ENCODE assay signal across 11 cellular contexts in genomic region chr22:31177420-31178162, GRCh38. TPM values are rescaled to one million over a fixed set of nuclear protein-coding genes. Genes with fewer than 3 reads are reported as not detected.
DNase-seq lines count a peak whose midpoint lies in the region; ATAC-seq and TF ChIP-seq lines count a peak whose summit lies in the region.
"Had no signal": no experiment of that assay in that cellular context is flagged by ENCODE, and none has a peak within 500 bp of the region (broad histone marks: within the 10 kb centered on the region; RNA-seq: fewer than 3 reads in every experiment).

No MANE protein-coding gene starts in this region.

- no peak overlapping the region for H3K27ac Mint-ChIP-seq in activated CD8-positive, alpha-beta T cell treated with anti-CD3 and anti-CD28 coated beads for 36 hours
- H3K27ac Mint-ChIP-seq: T-cell had no signal

- H3K9me3 Mint-ChIP-seq in activated CD8-positive, alpha-beta T cell treated with anti-CD3 and anti-CD28 coated beads for 36 hours, result peaks cover 2% of the 10 kb centered on the region

- H3K4me2 ChIP-seq in skeletal muscle satellite cell (ENCODE audit: low read length), result peak overlapping the region; percentile 26

- POLR2A ChIA-PET in activated CD8-positive, alpha-beta T cell treated with anti-CD3 and anti-CD28 coated beads for 36 hours (lab: Charles Lee), result interaction anchor here (1.2 kb wide), 2 partner anchors 30 to 36 kb away, joined by 3 read pairs; no protein-coding TSS in a partner anchor

- peaks cover 26% of the 10 kb centered on the region for H3K4me1 Mint-ChIP-seq in activated CD8-positive, alpha-beta T cell treated with anti-CD3 and anti-CD28 coated beads for 36 hours (ENCODE audit: low read depth)

- H3K9ac ChIP-seq in skeletal muscle satellite cell (ENCODE audit: low read depth, low read length), result peak overlapping the region; percentile 59

- peaks cover 10% of the 10 kb centered on the region for H3K36me3 Mint-ChIP-seq in activated CD8-positive, alpha-beta T cell treated with anti-CD3 and anti-CD28 coated beads for 36 hours (ENCODE audit: low read depth)

- H3K9me3 ChIP-seq in RWPE2 (ENCODE audit: severe bottlenecking) (no peaks in the 10 kb centered on the region), skeletal muscle satellite cell (replicated peaks; ENCODE audit: low read length) (no peaks in the 10 kb centered on the region)

- intact Hi-C loops in activated CD8-positive, alpha-beta T cell treated with anti-CD3 and anti-CD28 coated beads for 36 hours (cut with micrococcal nuclease), result no loop called here

- peak; percentile 77 for ATAC-seq in RWPE2 (ENCODE audit: low read depth)
- ATAC-seq in GM21515 (IDR thresholded peaks at IDR 0.05; ENCODE audit: unreplicated experiment), result no peak
- no peak for ATAC-seq in activated CD8-positive, alpha-beta T cell treated with anti-CD3 and anti-CD28 coated beads for 36 hours
- ATAC-seq: T-cell had no signal

- H3K4me3 Mint-ChIP-seq in activated CD8-positive, alpha-beta T cell treated with anti-CD3 and anti-CD28 coated beads for 36 hours, result no peak overlapping the region
- H3K4me3 Mint-ChIP-seq: T-cell had no signal

- H3K4me3 ChIP-seq in RWPE2 (ENCODE audit: severe bottlenecking) (no peak overlapping the region), skeletal muscle satellite cell (ENCODE audit: low read length) (no peak overlapping the region)

- H3K4me1 ChIP-seq in RWPE2 (ENCODE audit: insufficient read depth, poor library complexity, severe bottlenecking) (peaks cover 55% of the 10 kb centered on the region), skeletal muscle satellite cell (ENCODE audit: control insufficient read depth, insufficient read depth, low read length) (peaks cover 51% of the 10 kb centered on the region)

- H3K27me3 ChIP-seq in RWPE2 (ENCODE audit: insufficient read depth, poor library complexity, severe bottlenecking), result no peaks in the 10 kb centered on the region
- H3K27me3 ChIP-seq in skeletal muscle satellite cell (ENCODE audit: control insufficient read depth, insufficient read depth, low read length), result no peaks in the 10 kb centered on the region

- DNase-seq in GM04504 (ENCODE audit: low read depth), result peak; percentile 82
- DNase-seq in RWPE2 (ENCODE audit: low spot score), result peak; percentile 93
- DNase-seq in fibroblast of peridontal ligament (ENCODE audit: extremely low read depth), result peak; percentile 94
- no peak for DNase-seq in germinal center (ENCODE audit: low spot score)
- DNase-seq in GM19240 (ENCODE audit: insufficient read length, low spot score), result no peak
- no peak for DNase-seq in activated CD8-positive, alpha-beta T cell treated with anti-CD3 and anti-CD28 coated beads for 36 hours
- DNase-seq: NCI-H1436, T-cell had no signal

- CTCF ChIA-PET in activated CD8-positive, alpha-beta T cell treated with anti-CD3 and anti-CD28 coated beads for 36 hours (lab: Charles Lee), result interaction anchor here (0.9 to 1.5 kb wide), 2 partner anchors 50 to 95 kb away, joined by 3 to 4 read pairs; no protein-coding TSS in a partner anchor

- no peaks in the 10 kb centered on the region for H3K27me3 Mint-ChIP-seq in activated CD8-positive, alpha-beta T cell treated with anti-CD3 and anti-CD28 coated beads for 36 hours
- H3K27me3 Mint-ChIP-seq: T-cell had no signal

- peak overlapping the region; percentile 97 for H3K27ac ChIP-seq in RWPE2 (ENCODE audit: poor library complexity, severe bottlenecking)

- peaks cover 24% of the 10 kb centered on the region for H3K36me3 ChIP-seq in RWPE2 (ENCODE audit: low read depth)
- peaks cover 15% of the 10 kb centered on the region for H3K36me3 ChIP-seq in skeletal muscle satellite cell (ENCODE audit: insufficient read depth, low read length)

- TF ChIP-seq CTCF in RWPE2 (IDR thresholded peaks at IDR 0.05; ENCODE audit: poor library complexity, severe bottlenecking), result no peak
- TF ChIP-seq CTCF in activated CD8-positive, alpha-beta T cell treated with anti-CD3 and anti-CD28 coated beads for 36 hours (IDR thresholded peaks at IDR 0.05), result no peak

RNA-seq across cellular contexts. Expression of gene RNF185, which starts 17.6 kb away (rescaled TPM):
- 23.6 and 28.0 TPM in 2 replicates for total RNA-seq in skeletal muscle satellite cell (2012; rRNA removed)
- 10 to 100 TPM; 14.3 to 14.6 TPM for total RNA-seq in activated CD8-positive, alpha-beta T cell treated with anti-CD3 and anti-CD28 coated beads for 36 hours

RNA-seq across cellular contexts. Expression of gene LIMK2, which starts 34.5 kb away (rescaled TPM):
- 8.9 and 16.8 TPM in 2 replicates for total RNA-seq in skeletal muscle satellite cell (2012; rRNA removed)
- total RNA-seq in activated CD8-positive, alpha-beta T cell treated with anti-CD3 and anti-CD28 coated beads for 36 hours, result 10 to 100 TPM; 23.2 to 25.5 TPM

RNA-seq across cellular contexts. Expression of gene PLA2G3, which starts 37.3 kb away (rescaled TPM):
- 0.25 TPM in 1 of 2 replicates, not detected in the other for total RNA-seq in skeletal muscle satellite cell (2012; rRNA removed)
- not detected for total RNA-seq in activated CD8-positive, alpha-beta T cell treated with anti-CD3 and anti-CD28 coated beads for 36 hours
- total RNA-seq: mononuclear cell, T-cell had no signal

RNA-seq across cellular contexts. Expression of gene INPP5J, which starts 54.8 kb away (rescaled TPM):
- total RNA-seq in skeletal muscle satellite cell (2012; rRNA removed), result 0.22 and 0.51 TPM in 2 replicates
- under 1 TPM; 0.09 to 0.29 TPM for total RNA-seq in activated CD8-positive, alpha-beta T cell treated with anti-CD3 and anti-CD28 coated beads for 36 hours
- total RNA-seq: mononuclear cell had no signal

Comparison
In these comparisons a context has a peak if more than half of its experiments do, and no peak if none do; other contexts are left out.
1. DNase-seq: peak in GM04504 (single experiment), RWPE2 (single experiment) and fibroblast of peridontal ligament (single experiment); none in germinal center (single experiment), GM19240 (single experiment) and activated CD8-positive, alpha-beta T cell treated with anti-CD3 and anti-CD28 coated beads for 36 hours (single experiment).